In genomic region chr13:67133476-67133875, GRCh38 we compare ENCODE assay signal across 19 cellular contexts.
A peak's percentile ranks its signal among the peaks of the same experiment; 100 is the strongest.
DNase-seq lines count a peak whose midpoint lies in the region; ATAC-seq and TF ChIP-seq lines count a peak whose summit lies in the region.
"Had no signal": no experiment of that assay in that cellular context is flagged by ENCODE, and none has a peak within 500 bp of the region (broad histone marks: within the 10 kb centered on the region; RNA-seq: fewer than 3 reads in every experiment).

No MANE protein-coding gene starts in this region.

- H3K23ac ChIP-seq in IMR-90 (ENCODE audit: low read depth, low read length) = no peak overlapping the region

- H3K14ac ChIP-seq in IMR-90 (replicated peaks; ENCODE audit: low read depth, low read length) = no peak overlapping the region

- H3K36me3 ChIP-seq in BE2C = no peaks in the 10 kb centered on the region
- H3K36me3 ChIP-seq in IMR-90 (ENCODE audit: control insufficient read depth, insufficient read depth, low read length) = no peaks in the 10 kb centered on the region
- H3K36me3 ChIP-seq in SK-N-MC (ENCODE audit: insufficient read depth, low read length) = no peaks in the 10 kb centered on the region
- no peaks in the 10 kb centered on the region for H3K36me3 ChIP-seq in psoas muscle (ENCODE audit: insufficient read depth in 1 of 2, low read depth in 1 of 2)

- no peak overlapping the region for H2BK120ac ChIP-seq in IMR-90 (ENCODE audit: low read depth, low read length)

- H2AK5ac ChIP-seq in IMR-90 (ENCODE audit: low read depth, low read length) = no peak overlapping the region

- no peak overlapping the region for H2AK9ac ChIP-seq in IMR-90 (replicated peaks; ENCODE audit: low read depth, low read length, poor library complexity)

- no peak for TF ChIP-seq POLR2A in IMR-90 (IDR thresholded peaks at IDR 0.05; ENCODE audit: low read depth, low read length)

- H3K9ac ChIP-seq in IMR-90 (ENCODE audit: low read depth, low read length) = no peak overlapping the region
- H3K9ac ChIP-seq in SK-N-MC (ENCODE audit: insufficient read length) = peak overlapping the region; percentile 17
- H3K9ac ChIP-seq: KMS-11 had no signal

- CTCF ChIA-PET in IMR-90 (lab: Yijun Ruan, JAX) = no interaction called here

- in situ Hi-C loops in IMR-90 (cut with MboI; ENCODE audit: low sequenced_read_pairs) = no loop called here

- H3K18ac ChIP-seq in IMR-90 (ENCODE audit: low read depth, low read length) = no peak overlapping the region

- no peaks in the 10 kb centered on the region for H4K20me1 ChIP-seq in IMR-90 (ENCODE audit: insufficient read depth, low read length)

- TF ChIP-seq CTCF in BE2C (IDR thresholded peaks at IDR 0.05; ENCODE audit: low read depth, low read length) (no peak), IMR-90 (conservative IDR thresholded peaks at IDR 0.05; ENCODE audit: low read depth, low read length) (no peak), fibroblast of pulmonary artery (IDR thresholded peaks at IDR 0.05; ENCODE audit: low read length, missing control alignments) (no peak), psoas muscle (IDR thresholded peaks at IDR 0.05) (no peak)

- H4K5ac ChIP-seq in IMR-90 (ENCODE audit: low read depth, low read length) = no peak overlapping the region

- BruUV-seq in IMR-90 (replicated peaks; lab: Mats Ljungman, UMichigan) = no TSS peak

- no peak overlapping the region for H2BK15ac ChIP-seq in IMR-90 (ENCODE audit: low read depth, low read length)

- no peak for TF ChIP-seq RAD21 in IMR-90 (IDR thresholded peaks at IDR 0.05; ENCODE audit: low read length)

- intact Hi-C loops in IMR-90 (cut with micrococcal nuclease) (no loop called here), psoas muscle (cut with DNase I) (no loop called here)

- H2AFZ ChIP-seq in IMR-90 (replicated peaks; ENCODE audit: low read length, poor library complexity) = no peak overlapping the region

- H3K4me2 ChIP-seq in IMR-90 (ENCODE audit: low read depth, low read length) = no peak overlapping the region
- H3K4me2 ChIP-seq: KMS-11 had no signal

- H2BK5ac ChIP-seq in IMR-90 (ENCODE audit: low read depth, low read length, poor library complexity, severe bottlenecking) = no peak overlapping the region

- H3K4me1 ChIP-seq in BE2C = peaks cover 32% of the 10 kb centered on the region
- no peaks in the 10 kb centered on the region for H3K4me1 ChIP-seq in IMR-90 (ENCODE audit: control insufficient read depth, insufficient read depth, low read length)
- H3K4me1 ChIP-seq in psoas muscle = no peaks in the 10 kb centered on the region

- no peak overlapping the region for H3K56ac ChIP-seq in IMR-90 (ENCODE audit: extremely low read depth, insufficient read depth, low read length)

- H4K8ac ChIP-seq in IMR-90 (ENCODE audit: low read depth in 2 of 2, low read length in 2 of 2) = no peak overlapping the region

- H3K27me3 ChIP-seq in BE2C = no peaks in the 10 kb centered on the region
- no peaks in the 10 kb centered on the region for H3K27me3 ChIP-seq in IMR-90 (ENCODE audit: control insufficient read depth, insufficient read depth, low read length)
- H3K27me3 ChIP-seq in psoas muscle (ENCODE audit: insufficient read depth in 3 of 3, low read length in 2 of 3) = no peaks in the 10 kb centered on the region

- ATAC-seq in IMR-90 (ENCODE audit: low read depth) (no peak), GM18907 (IDR thresholded peaks at IDR 0.05; ENCODE audit: unreplicated experiment) (no peak), psoas muscle (no peak)
- ATAC-seq: HepG2 had no signal

- H3K4me3 ChIP-seq in BE2C (ENCODE audit: low read depth, low read length) (peak overlapping the region; percentile 43; the same call in 1 of the 2 replicates), IMR-90 (ENCODE audit: insufficient read depth, low read depth, low read length) (no peak overlapping the region), SK-N-MC (no peak overlapping the region), fibroblast of pulmonary artery (replicated peaks; ENCODE audit: low read depth, low read length) (no peak overlapping the region), psoas muscle (no peak overlapping the region)

- no peak overlapping the region for H3K4ac ChIP-seq in IMR-90 (ENCODE audit: low read depth, low read length)

- H3K79me1 ChIP-seq in IMR-90 (ENCODE audit: low read depth in 1 of 2, low read length in 2 of 2) = no peaks in the 10 kb centered on the region

- H3K9me1 ChIP-seq in IMR-90 (ENCODE audit: insufficient read depth, low read length) = no peaks in the 10 kb centered on the region

- H3K9me3 ChIP-seq in BE2C (no peaks in the 10 kb centered on the region), IMR-90 (ENCODE audit: control insufficient read depth, insufficient read depth, low read length) (no peaks in the 10 kb centered on the region), SK-N-MC (ENCODE audit: low read depth, low read length) (no peaks in the 10 kb centered on the region), psoas muscle (no peaks in the 10 kb centered on the region)

- WGBS in IMR-90 (ENCODE audit: extremely low coverage in 2 of 2, insufficient read length in 1 of 2), 2 experiments = no CpG with 5 or more reads among the region's 1 CpG
- 97 to 100% (median 97%) methylated on average over 1 of the region's 1 CpG for WGBS in psoas muscle, 3 donors

- DNase-seq in BE2C (peak; percentile 54), IMR-90 (peak; percentile 23), SK-N-MC (ENCODE audit: low read depth, low spot score) (no peak), fibroblast of pulmonary artery (ENCODE audit: low read depth) (peak; percentile 30), mesenteric fat pad (ENCODE audit: low spot score) (no peak), psoas muscle (no peak)
- DNase-seq: ACHN, HFFc6, MV-4-11, NCI-H146, NCI-H2081 treated with DMSO at 0.1 percent for 48 hours, NCI-H2227 treated with DMSO at 0.1 percent for 48 hours, NCI-H524 treated with DMSO at 0.1 percent for 48 hours, Right ventricle myocardium superior, T-helper 1 cell had no signal

- dilution Hi-C loops in IMR-90 (cut with HindIII; ENCODE audit: low sequenced_read_pairs, unreplicated experiment) = no loop called here

- no peak overlapping the region for H4K91ac ChIP-seq in IMR-90 (ENCODE audit: insufficient read depth, low read depth, low read length)

- POLR2A ChIA-PET in IMR-90 (lab: Charles Lee; ENCODE audit: unreplicated experiment) = no interaction called here

- H2BK20ac ChIP-seq in IMR-90 (ENCODE audit: low read depth, low read length) = no peak overlapping the region

- no peak overlapping the region for H3K27ac ChIP-seq in IMR-90 (ENCODE audit: insufficient read depth, low read length)
- H3K27ac ChIP-seq in SK-N-MC = no peak overlapping the region
- no peak overlapping the region for H3K27ac ChIP-seq in psoas muscle
- H3K27ac ChIP-seq: C4-2B, KMS-11 had no signal

TF ChIP-seq in IMR-90, 13 proteins besides CTCF, POLR2A, EP300 and RAD21:
- TF ChIP-seq USF2 (IDR thresholded peaks at IDR 0.05; ENCODE audit: low read depth, low read length) (no peak), ELK1 (IDR thresholded peaks at IDR 0.05; ENCODE audit: borderline replicate concordance, low read depth, low read length) (no peak), MXI1 (IDR thresholded peaks at IDR 0.05; ENCODE audit: borderline replicate concordance, low read depth, low read length) (no peak), MAZ (IDR thresholded peaks at IDR 0.05; ENCODE audit: borderline replicate concordance, low read depth, low read length) (no peak), FOS (IDR thresholded peaks at IDR 0.05; ENCODE audit: low read depth, low read length) (no peak), RCOR1 (IDR thresholded peaks at IDR 0.05; ENCODE audit: insufficient replicate concordance, low read length) (no peak), RFX5 (IDR thresholded peaks at IDR 0.05; ENCODE audit: low read depth, low read length) (no peak), MAFK (IDR thresholded peaks at IDR 0.05; ENCODE audit: low read depth, low read length) (no peak), CEBPB (IDR thresholded peaks at IDR 0.05; ENCODE audit: low read depth, low read length) (no peak), CHD1 (IDR thresholded peaks at IDR 0.05; ENCODE audit: low read depth, low read length) (no peak), NFE2L2 (IDR thresholded peaks at IDR 0.05; ENCODE audit: low read depth, low read length) (no peak), BHLHE40 (IDR thresholded peaks at IDR 0.05; ENCODE audit: low read depth, low read length) (no peak), SMC3 (IDR thresholded peaks at IDR 0.05; ENCODE audit: low read depth, low read length) (no peak)

Comparison
In these comparisons a context has a peak if more than half of its experiments do, and no peak if none do; other contexts are left out.
1. DNase-seq: peak in BE2C (single experiment), IMR-90 (single experiment) and fibroblast of pulmonary artery (single experiment); none in SK-N-MC (single experiment), mesenteric fat pad (single experiment) and psoas muscle (0 of 2).